Comparison of ENCODE assay signal across 8 cellular contexts in genomic region chr21:45923146-45923545, GRCh38. TPM values are rescaled to one million over a fixed set of nuclear protein-coding genes. Genes with fewer than 3 reads are reported as not detected.
DNase-seq lines count a peak whose midpoint lies in the region; ATAC-seq and TF ChIP-seq lines count a peak whose summit lies in the region.

No MANE protein-coding gene starts in this region.

- no peaks in the 10 kb centered on the region for H3K9me3 Mint-ChIP-seq in chondrocyte (ENCODE audit: low read depth)

- no peak overlapping the region for H3K27ac ChIP-seq in right lobe of liver

- ATAC-seq in right lobe of liver (peak; percentile 89 to 95 (median 91)), GM19455 (IDR thresholded peaks at IDR 0.05; ENCODE audit: unreplicated experiment) (no peak)

- H3K36me3 ChIP-seq in BE2C (0 out of 2 replicates have a peak, but pooled peaks cover 5% of the 10 kb centered on the region), right lobe of liver (no peaks in the 10 kb centered on the region)

- H3K27me3 ChIP-seq in BE2C: no peaks in the 10 kb centered on the region
- H3K27me3 ChIP-seq in right lobe of liver: no peaks in the 10 kb centered on the region

- peak; percentile 76 for TF ChIP-seq CTCF in BE2C (IDR thresholded peaks at IDR 0.05; ENCODE audit: low read depth, low read length)
- TF ChIP-seq CTCF in chondrocyte (IDR thresholded peaks at IDR 0.05): peak; percentile 91
- TF ChIP-seq CTCF in right lobe of liver (IDR thresholded peaks at IDR 0.05): peak; percentile 73 to 90 (median 82)

- no peak overlapping the region for H3K4me3 Mint-ChIP-seq in chondrocyte (ENCODE audit: unreplicated experiment)

- H3K36me3 Mint-ChIP-seq in chondrocyte (ENCODE audit: low read depth): no peaks in the 10 kb centered on the region

- no peaks in the 10 kb centered on the region for H3K4me1 ChIP-seq in BE2C
- H3K4me1 ChIP-seq in right lobe of liver: no peaks in the 10 kb centered on the region

- intact Hi-C loops in right lobe of liver (cut with DNase I): no loop called here

- peaks cover 8% of the 10 kb centered on the region for H3K4me1 Mint-ChIP-seq in chondrocyte (ENCODE audit: low read depth)

- no peaks in the 10 kb centered on the region for H3K27me3 Mint-ChIP-seq in chondrocyte (ENCODE audit: low read depth)

- no peak for TF ChIP-seq POLR2A in right lobe of liver (IDR thresholded peaks at IDR 0.05)

- no peak overlapping the region for H3K27ac Mint-ChIP-seq in chondrocyte (ENCODE audit: unreplicated experiment)

- no peak overlapping the region for H3K4me3 ChIP-seq in BE2C (ENCODE audit: low read depth, low read length)
- no peak overlapping the region for H3K4me3 ChIP-seq in right lobe of liver

- WGBS in right lobe of liver (ENCODE audit: insufficient coverage, low coverage, low lambda C conversion rate, missing lambda C conversion rate): 4% methylated on average over 4 of the region's 6 CpGs

- DNase-seq in BE2C (peak; percentile 50), HuH-7.5 (ENCODE audit: low spot score) (peak; percentile 83), chondrocyte (ENCODE audit: low spot score) (no peak), right lobe of liver (peak; percentile 52 to 67 (median 65)), NCI-H2107 treated with DMSO at 0.1 percent for 48 hours (lab: John Stamatoyannopoulos, UW; ENCODE audit: unreplicated experiment) (no peak)
- peak; percentile 47 for DNase-seq in activated CD4-positive, alpha-beta T cell treated with anti-CD3 and anti-CD28 coated beads for 1 hour
- peak; percentile 21 to 53 (median 41) for DNase-seq in stimulated activated CD4-positive, alpha-beta T cell treated with anti-CD3 and anti-CD28 coated beads, TNF-alpha, amount 100 ng/mL, for 1 hour (ENCODE audit: low read depth in 3 of 3, low spot score in 1 of 3)

- H3K9me3 ChIP-seq in BE2C (no peaks in the 10 kb centered on the region), right lobe of liver (no peaks in the 10 kb centered on the region)

RNA-seq across cellular contexts. Expression of gene COL6A1, which starts 58.4 kb away (rescaled TPM):
- 158 TPM for polyA plus RNA-seq in BE2C (2012; ENCODE audit: insufficient read depth, insufficient read length, low read depth)
- total RNA-seq in chondrocyte (994 to 1,063 TPM (median 1,052 TPM) in 3 replicates), right lobe of liver (10 to 100 TPM; 28.2 to 79.9 (median 51.1) TPM)

Comparison
In these comparisons a context has a peak if more than half of its experiments do, and no peak if none do; other contexts are left out.
1. DNase-seq: peak in BE2C (single experiment), HuH-7.5 (single experiment), activated CD4-positive, alpha-beta T cell treated with anti-CD3 and anti-CD28 coated beads for 1 hour (single experiment), right lobe of liver (3 of 3) and stimulated activated CD4-positive, alpha-beta T cell treated with anti-CD3 and anti-CD28 coated beads, TNF-alpha, amount 100 ng/mL, for 1 hour (3 of 3); none in chondrocyte (single experiment) and NCI-H2107 treated with DMSO at 0.1 percent for 48 hours (single experiment).
2. RNA of gene COL6A1, which starts 58.4 kb away (total RNA-seq): 994 to 1,063 TPM in chondrocyte; 28.2 to 79.9 TPM in right lobe of liver; every median in the first group is over 10 times any median in the second.
3. Peak in every context shown above with its lines, with median percentiles within 50 percentile points of each other: CTCF ChIP-seq.